In genomic region chr5:111472579-111472978, GRCh38 we compare ENCODE assay signal across 9 cellular contexts. TPM values are rescaled to one million over a fixed set of nuclear protein-coding genes. Genes with fewer than 3 reads are reported as not detected.
DNase-seq lines count a peak whose midpoint lies in the region; ATAC-seq and TF ChIP-seq lines count a peak whose summit lies in the region.
"Had no signal": no experiment of that assay in that cellular context is flagged by ENCODE, and none has a peak within 500 bp of the region (broad histone marks: within the 10 kb centered on the region; RNA-seq: fewer than 3 reads in every experiment).

No MANE protein-coding gene starts in this region.

- H3K27me3 Mint-ChIP-seq in activated naive CD4-positive, alpha-beta T cell treated with anti-CD3 and anti-CD28 coated beads for 36 hours (ENCODE audit: low read depth), result no peaks in the 10 kb centered on the region
- no peaks in the 10 kb centered on the region for H3K27me3 Mint-ChIP-seq in HFFc6 (ENCODE audit: insufficient read depth)

- H3K4me3 Mint-ChIP-seq in activated naive CD4-positive, alpha-beta T cell treated with anti-CD3 and anti-CD28 coated beads for 36 hours, result no peak overlapping the region
- no peak overlapping the region for H3K4me3 Mint-ChIP-seq in stimulated activated effector memory CD8-positive, alpha-beta T cell treated with anti-CD3 and anti-CD28 coated beads, Interleukin-12 subunit alpha, Interleukin-12 subunit beta, amount 100 ng/mL, for 72 hours
- no peak overlapping the region for H3K4me3 Mint-ChIP-seq in HFFc6

- CTCF ChIA-PET in activated naive CD4-positive, alpha-beta T cell treated with anti-CD3 and anti-CD28 coated beads for 36 hours (lab: Charles Lee), result interaction anchor here (1.8 kb wide), 1 partner anchor 7 kb away, joined by 4 read pairs; no protein-coding TSS in a partner anchor

- no peak for DNase-seq in activated naive CD4-positive, alpha-beta T cell treated with anti-CD3 and anti-CD28 coated beads for 36 hours
- no peak for DNase-seq in activated naive CD4-positive, alpha-beta T cell (lab: John Stamatoyannopoulos, UW)
- no peak for DNase-seq in stimulated activated effector memory CD8-positive, alpha-beta T cell treated with anti-CD3 and anti-CD28 coated beads, Interleukin-12 subunit alpha, Interleukin-12 subunit beta, amount 100 ng/mL, for 72 hours (ENCODE audit: low spot score in 2 of 2)
- DNase-seq in uterus (no peak), HFFc6 (no peak)
- DNase-seq in activated CD4-positive, alpha-beta T cell treated with anti-CD3 and anti-CD28 coated beads, Interleukin-2, amount 50 U/mL, for 48 hours, result no peak
- DNase-seq: activated CD8-positive, alpha-beta memory T cell treated with anti-CD3 and anti-CD28 coated beads for 24 hours had no signal

- no peak overlapping the region for H3K4me3 ChIP-seq in uterus

- peak; percentile 60 for ATAC-seq in HG02884 (IDR thresholded peaks at IDR 0.05; ENCODE audit: unreplicated experiment)
- ATAC-seq in SK-N-SH treated with all-trans-retinoic acid at 6 μM for 48 hours, result peak; percentile 45; the same call in 1 of the 3 replicates
- no peak for ATAC-seq in stimulated activated effector memory CD8-positive, alpha-beta T cell treated with anti-CD3 and anti-CD28 coated beads, Interleukin-12 subunit alpha, Interleukin-12 subunit beta, amount 100 ng/mL, for 72 hours

- no peaks in the 10 kb centered on the region for H3K27me3 ChIP-seq in uterus

- H3K36me3 ChIP-seq in uterus, result no peaks in the 10 kb centered on the region

- H3K4me1 ChIP-seq in uterus, result no peaks in the 10 kb centered on the region

- TF ChIP-seq CTCF in uterus (IDR thresholded peaks at IDR 0.05), result no peak
- TF ChIP-seq CTCF in HFFc6 (IDR thresholded peaks at IDR 0.05), result no peak

- H3K27ac Mint-ChIP-seq in activated naive CD4-positive, alpha-beta T cell treated with anti-CD3 and anti-CD28 coated beads for 36 hours, result peak overlapping the region; percentile 66
- H3K27ac Mint-ChIP-seq in stimulated activated effector memory CD8-positive, alpha-beta T cell treated with anti-CD3 and anti-CD28 coated beads, Interleukin-12 subunit alpha, Interleukin-12 subunit beta, amount 100 ng/mL, for 72 hours, result peak overlapping the region; percentile 6
- no peak overlapping the region for H3K27ac Mint-ChIP-seq in HFFc6

- no peak for TF ChIP-seq POLR2A in uterus (IDR thresholded peaks at IDR 0.05)

- H3K9me3 ChIP-seq in uterus, result no peaks in the 10 kb centered on the region

- peaks cover 3% of the 10 kb centered on the region for H3K9me3 Mint-ChIP-seq in activated naive CD4-positive, alpha-beta T cell treated with anti-CD3 and anti-CD28 coated beads for 36 hours
- no peaks in the 10 kb centered on the region for H3K9me3 Mint-ChIP-seq in stimulated activated effector memory CD8-positive, alpha-beta T cell treated with anti-CD3 and anti-CD28 coated beads, Interleukin-12 subunit alpha, Interleukin-12 subunit beta, amount 100 ng/mL, for 72 hours
- no peaks in the 10 kb centered on the region for H3K9me3 Mint-ChIP-seq in HFFc6

- peaks cover 2% of the 10 kb centered on the region for H3K4me1 Mint-ChIP-seq in activated naive CD4-positive, alpha-beta T cell treated with anti-CD3 and anti-CD28 coated beads for 36 hours (ENCODE audit: low read depth)
- H3K4me1 Mint-ChIP-seq in stimulated activated effector memory CD8-positive, alpha-beta T cell treated with anti-CD3 and anti-CD28 coated beads, Interleukin-12 subunit alpha, Interleukin-12 subunit beta, amount 100 ng/mL, for 72 hours, result no peaks in the 10 kb centered on the region
- no peaks in the 10 kb centered on the region for H3K4me1 Mint-ChIP-seq in HFFc6 (ENCODE audit: low read depth)

- H3K36me3 Mint-ChIP-seq in activated naive CD4-positive, alpha-beta T cell treated with anti-CD3 and anti-CD28 coated beads for 36 hours (ENCODE audit: low read depth), result peaks cover 7% of the 10 kb centered on the region
- H3K36me3 Mint-ChIP-seq in stimulated activated effector memory CD8-positive, alpha-beta T cell treated with anti-CD3 and anti-CD28 coated beads, Interleukin-12 subunit alpha, Interleukin-12 subunit beta, amount 100 ng/mL, for 72 hours, result peaks cover 36% of the 10 kb centered on the region
- no peaks in the 10 kb centered on the region for H3K36me3 Mint-ChIP-seq in HFFc6 (ENCODE audit: low read depth)

- H3K27ac ChIP-seq in uterus, result no peak overlapping the region

- intact Hi-C loops in activated naive CD4-positive, alpha-beta T cell treated with anti-CD3 and anti-CD28 coated beads for 36 hours (cut with micrococcal nuclease), result no loop called here
- intact Hi-C loops in uterus (cut with DNase I; ENCODE audit: low total_unique reads), result no loop called here

TF ChIP-seq in SK-N-SH treated with all-trans-retinoic acid at 6 μM for 48 hours, 23 proteins besides CTCF, POLR2A, EP300 and RAD21:
- no peak for TF ChIP-seq SNAI2 (CRISPR knock-in tag; IDR thresholded peaks at IDR 0.05)
- TF ChIP-seq TSHZ2 (CRISPR knock-in tag; IDR thresholded peaks at IDR 0.05), result peak; percentile 43; the same call in 1 of the 2 replicates

RNA-seq across cellular contexts. Expression of gene STARD4, which starts 39.8 kb away (rescaled TPM):
- 10 to 100 TPM; 45.0 to 47.1 TPM for total RNA-seq in activated naive CD4-positive, alpha-beta T cell treated with anti-CD3 and anti-CD28 coated beads for 36 hours
- total RNA-seq in uterus, result 10 to 100 TPM in 2 of 4 donors, 1 to 10 TPM in 2; 2.3 to 98.0 (median 9.9) TPM
- total RNA-seq in HFFc6 (2021; fragmentation: NEBNext Ultra II Directional; extraction: Animal tissue kit (Norgen Biotek cat#: 25700)), result 10 to 100 TPM; 18.0 to 26.4 (median 24.4) TPM
